In genomic region chr15:82040862-82041261, GRCh38 we compare ENCODE assay signal across 1 cellular context.
A peak's percentile ranks its signal among the peaks of the same experiment; 100 is the strongest.
TF ChIP-seq lines count a peak whose summit lies in the region.

No MANE protein-coding gene starts in this region.

TF ChIP-seq in K562, 482 proteins besides CTCF, POLR2A, EP300 and RAD21 (continued from another document):
- no peak for TF ChIP-seq IRF9 (tag; IDR thresholded peaks at IDR 0.05)
- TF ChIP-seq ZBTB1 (CRISPR knock-in tag; IDR thresholded peaks at IDR 0.05; ENCODE audit: borderline replicate concordance, low read depth) = no peak
- TF ChIP-seq POLR2H (tag; IDR thresholded peaks at IDR 0.05; ENCODE audit: low read depth) = no peak
- TF ChIP-seq ZBTB49 (CRISPR knock-in tag; IDR thresholded peaks at IDR 0.05; ENCODE audit: borderline replicate concordance) = no peak
- TF ChIP-seq ZNF668 (CRISPR knock-in tag; IDR thresholded peaks at IDR 0.05) = no peak
- TF ChIP-seq ZFP30 (CRISPR knock-in tag; IDR thresholded peaks at IDR 0.05; ENCODE audit: borderline replicate concordance) = no peak
- TF ChIP-seq USF1 (CRISPR knock-in tag; IDR thresholded peaks at IDR 0.05) = peak; percentile 52
- no peak for TF ChIP-seq RB1 (IDR thresholded peaks at IDR 0.05; ENCODE audit: low read depth)
- no peak for TF ChIP-seq BCL6 (CRISPR knock-in tag; IDR thresholded peaks at IDR 0.05)
- TF ChIP-seq NUFIP1 (IDR thresholded peaks at IDR 0.05; ENCODE audit: partially characterized antibody) = no peak
- no peak for TF ChIP-seq HMGXB4 (CRISPR knock-in tag; IDR thresholded peaks at IDR 0.05)
- TF ChIP-seq PRDM10 (IDR thresholded peaks at IDR 0.05; ENCODE audit: partially characterized antibody) = peak; percentile 8
- TF ChIP-seq TAF9B (IDR thresholded peaks at IDR 0.05; ENCODE audit: partially characterized antibody) = no peak
- no peak for TF ChIP-seq RNF2 (IDR thresholded peaks at IDR 0.05)
- no peak for TF ChIP-seq ARID4B (CRISPR knock-in tag; IDR thresholded peaks at IDR 0.05)
- TF ChIP-seq TRIM28 (IDR thresholded peaks at IDR 0.05) = no peak
- no peak for TF ChIP-seq SRSF9 (IDR thresholded peaks at IDR 0.05; ENCODE audit: borderline replicate concordance, low read depth, low read length)
- TF ChIP-seq MYNN (IDR thresholded peaks at IDR 0.05) = no peak
- no peak for TF ChIP-seq MYNN (CRISPR knock-in tag; IDR thresholded peaks at IDR 0.05)
- TF ChIP-seq THRA (IDR thresholded peaks at IDR 0.05) = no peak
- no peak for TF ChIP-seq FOXK1 (CRISPR knock-in tag; IDR thresholded peaks at IDR 0.05; ENCODE audit: borderline replicate concordance)
- TF ChIP-seq PBX2 (CRISPR knock-in tag; IDR thresholded peaks at IDR 0.05; ENCODE audit: low read depth) = no peak
- peak; percentile 21; the same call in 1 of the 2 replicates for TF ChIP-seq PBX2 (tag; conservative IDR thresholded peaks at IDR 0.05; ENCODE audit: low read depth)
- TF ChIP-seq ATF2 (CRISPR knock-in tag; IDR thresholded peaks at IDR 0.05) = no peak
- TF ChIP-seq SMARCB1 (IDR thresholded peaks at IDR 0.05; ENCODE audit: insufficient read length, low read depth) = no peak
- no peak for TF ChIP-seq ZNF395 (CRISPR knock-in tag; IDR thresholded peaks at IDR 0.05)
